In the genomic region with DNA sequence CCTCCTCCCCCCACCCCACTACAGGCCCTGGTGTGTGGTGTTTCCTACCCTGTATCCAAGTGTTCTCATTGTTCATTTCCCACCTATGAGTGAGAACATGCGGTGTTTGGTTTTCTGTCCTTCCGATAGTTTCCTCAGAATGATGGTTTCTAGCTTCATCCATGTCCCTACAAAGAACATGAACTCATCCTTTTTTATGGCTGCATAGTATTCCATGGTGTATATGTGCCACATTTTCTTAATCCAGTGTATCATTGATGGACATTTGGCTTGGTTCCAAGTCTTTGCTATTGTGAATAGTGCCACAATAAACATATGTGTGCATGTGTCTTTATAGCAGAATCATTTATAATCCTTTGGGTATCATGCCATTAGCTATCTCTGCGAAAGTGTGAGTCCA, we compare ENCODE assay signal across 6 cellular contexts. TPM values are rescaled to one million over a fixed set of nuclear protein-coding genes. Genes with fewer than 3 reads are reported as not detected.
"Had no signal": no experiment of that assay in that cellular context is flagged by ENCODE, and none has a peak within 500 bp of the region (broad histone marks: within the 10 kb centered on the region; RNA-seq: fewer than 3 reads in every experiment).

No MANE protein-coding gene starts in this region.

RNA-seq across cellular contexts. Expression of gene OPN5, which starts 36.6 kb away (rescaled TPM):
- total RNA-seq: GM23248, GM23338, H1, H7, H9, HFFc6 had no signal
- polyA plus RNA-seq: GM23248, GM23338, H1 had no signal

RNA-seq across cellular contexts. Expression of gene ADGRF4, which starts 46.9 kb away (rescaled TPM):
- total RNA-seq: GM23338, H1, H9, HFFc6 had no signal
- polyA plus RNA-seq: GM23248, GM23338 had no signal
